Comparison of ENCODE assay signal across 31 cellular contexts in genomic region chr5:65923339-65923738, GRCh38. TPM values are rescaled to one million over a fixed set of nuclear protein-coding genes. Genes with fewer than 3 reads are reported as not detected.
DNase-seq lines count a peak whose midpoint lies in the region; ATAC-seq and TF ChIP-seq lines count a peak whose summit lies in the region.
"Had no signal": no experiment of that assay in that cellular context is flagged by ENCODE, and none has a peak within 500 bp of the region (broad histone marks: within the 10 kb centered on the region; RNA-seq: fewer than 3 reads in every experiment).

No MANE protein-coding gene starts in this region.

- H3K36me3 Mint-ChIP-seq in chondrocyte (ENCODE audit: low read depth) (no peaks in the 10 kb centered on the region), neural progenitor cell (no peaks in the 10 kb centered on the region)

- H3K27me3 ChIP-seq in neural progenitor cell, result peaks cover 10% of the 10 kb centered on the region
- H3K27me3 ChIP-seq: tibial artery had no signal

- H3K4me2 ChIP-seq in neural progenitor cell, result no peak overlapping the region

- H3K4me1 Mint-ChIP-seq in chondrocyte (ENCODE audit: low read depth), result peaks cover 39% of the 10 kb centered on the region
- H3K4me1 Mint-ChIP-seq in neural progenitor cell, result peaks cover 21% of the 10 kb centered on the region

- no peak overlapping the region for H3K4me3 ChIP-seq in neural progenitor cell
- H3K4me3 ChIP-seq: coronary artery, left ventricle myocardium inferior, tibial artery had no signal

- peaks cover 33% of the 10 kb centered on the region for H3K79me2 ChIP-seq in neural progenitor cell (ENCODE audit: low read depth)

- in situ Hi-C loops in ACHN (cut with HindIII; ENCODE audit: low pct_ligation_motif_present, low pct_unique_long_range_greater_than_20kb, low sequenced_read_pairs), result no loop called here

- peaks cover 65% of the 10 kb centered on the region for H3F3A ChIP-seq in neural progenitor cell (ENCODE audit: low read depth)

- no peak overlapping the region for H3K4me3 Mint-ChIP-seq in chondrocyte (ENCODE audit: unreplicated experiment)
- H3K4me3 Mint-ChIP-seq in neural progenitor cell, result peak overlapping the region; percentile 95
- H3K4me3 Mint-ChIP-seq: activated CD8-positive, alpha-beta T cell treated with anti-CD3 and anti-CD28 coated beads, Interleukin-2, amount 10 ng/mL, durations not matched to agents 7 days and 5 days; activated naive CD8-positive, alpha-beta T cell treated with anti-CD3 and anti-CD28 coated beads for 36 hours had no signal

- DNase-seq in ACHN (peak; percentile 33), LoVo (ENCODE audit: low spot score) (peak; percentile 42), chondrocyte (ENCODE audit: low spot score) (no peak), neural progenitor cell (ENCODE audit: low spot score) (peak; percentile 6), NCI-H748 treated with DMSO at 0.1 percent for 48 hours (lab: John Stamatoyannopoulos, UW) (no peak), activated gamma-delta T cell (lab: John Stamatoyannopoulos, UW) (no peak), caudate nucleus (lab: John Stamatoyannopoulos, UW) (no peak)
- DNase-seq: 8988T; activated CD4-positive, alpha-beta T cell treated with anti-CD3 and anti-CD28 coated beads for 4 hours; activated CD8-positive, alpha-beta T cell treated with anti-CD3 and anti-CD28 coated beads, Interleukin-2, amount 10 ng/mL, durations not matched to agents 7 days and 5 days; activated naive CD8-positive, alpha-beta T cell treated with anti-CD3 and anti-CD28 coated beads for 36 hours; anterior cingulate cortex; DMS 273 treated with DMSO at 0.1 percent for 48 hours; EL; Karpas-422; left ventricle myocardium inferior; mesenchymal stem cell; MV-4-11; NCI-H1436 treated with DMSO at 0.1 percent for 48 hours; NCI-H2081 treated with DMSO at 0.1 percent for 48 hours; NCI-H2227 treated with DMSO at 0.1 percent for 48 hours; NCI-H526; SHP77 treated with DMSO at 0.1 percent for 48 hours; stimulated activated CD4-positive, alpha-beta T cell treated with anti-CD3 and anti-CD28 coated beads, Interleukin-4, amount 100 ng/mL, for 1 hour; T-helper 9 cell; tibial artery had no signal

- no peaks in the 10 kb centered on the region for H3K36me3 ChIP-seq in neural progenitor cell
- H3K36me3 ChIP-seq: left ventricle myocardium inferior, tibial artery had no signal

- no peak overlapping the region for H2AFZ ChIP-seq in neural progenitor cell (replicated peaks)

- ATAC-seq in HG03135 (IDR thresholded peaks at IDR 0.05; ENCODE audit: unreplicated experiment), result no peak
- ATAC-seq: activated CD8-positive, alpha-beta T cell treated with anti-CD3 and anti-CD28 coated beads, Interleukin-2, amount 10 ng/mL, durations not matched to agents 7 days and 5 days; sciatic nerve had no signal

- H3K4me1 ChIP-seq in neural progenitor cell, result peaks cover 39% of the 10 kb centered on the region

- H3K27me3 Mint-ChIP-seq in chondrocyte (ENCODE audit: low read depth), result no peaks in the 10 kb centered on the region
- peaks cover 3% of the 10 kb centered on the region for H3K27me3 Mint-ChIP-seq in neural progenitor cell (ENCODE audit: insufficient read depth, low read depth)
- H3K27me3 Mint-ChIP-seq: activated naive CD8-positive, alpha-beta T cell treated with anti-CD3 and anti-CD28 coated beads for 36 hours; progenitor cell of endocrine pancreas had no signal

- H4K20me1 ChIP-seq in neural progenitor cell (ENCODE audit: low read depth), result peaks cover 7% of the 10 kb centered on the region

- no peak for TF ChIP-seq CTCF in chondrocyte (IDR thresholded peaks at IDR 0.05)
- TF ChIP-seq CTCF in neural progenitor cell (IDR thresholded peaks at IDR 0.05), result no peak

- peak overlapping the region; percentile 25 for H3K27ac Mint-ChIP-seq in chondrocyte (ENCODE audit: unreplicated experiment)
- no peak overlapping the region for H3K27ac Mint-ChIP-seq in neural progenitor cell
- H3K27ac Mint-ChIP-seq: activated CD8-positive, alpha-beta T cell treated with anti-CD3 and anti-CD28 coated beads, Interleukin-2, amount 10 ng/mL, durations not matched to agents 7 days and 5 days; activated naive CD8-positive, alpha-beta T cell treated with anti-CD3 and anti-CD28 coated beads for 36 hours; activated T-helper 2 cell treated with anti-CD3 and anti-CD28 coated beads, Interferon-gamma antibody, Interleukin-2, Interleukin-4, amounts not matched to agents 10 μg/mL and 5 μg/mL and 100 μg/mL, durations not matched to agents 14 hours and 24 hours and 36 hours had no signal

- no peaks in the 10 kb centered on the region for H3K9me3 ChIP-seq in neural progenitor cell (ENCODE audit: low read depth)
- H3K9me3 ChIP-seq: left ventricle myocardium inferior, tibial artery had no signal

- H3K27ac ChIP-seq in neural progenitor cell (no peak overlapping the region), caudate nucleus (ENCODE audit: low read depth, low read length) (no peak overlapping the region)
- H3K27ac ChIP-seq: coronary artery, tibial artery had no signal

- H3K9me3 Mint-ChIP-seq in chondrocyte (ENCODE audit: low read depth), result no peaks in the 10 kb centered on the region
- H3K9me3 Mint-ChIP-seq in neural progenitor cell, result no peaks in the 10 kb centered on the region
- H3K9me3 Mint-ChIP-seq: activated naive CD8-positive, alpha-beta T cell treated with anti-CD3 and anti-CD28 coated beads for 36 hours; activated T-helper 2 cell treated with anti-CD3 and anti-CD28 coated beads, Interferon-gamma antibody, Interleukin-2, Interleukin-4, amounts not matched to agents 10 μg/mL and 5 μg/mL and 100 μg/mL, durations not matched to agents 14 hours and 24 hours and 36 hours had no signal

- H3K9ac ChIP-seq in neural progenitor cell, result no peak overlapping the region

RNA-seq across cellular contexts. Expression of gene ERBIN, which starts 3.0 kb away (rescaled TPM):
- total RNA-seq in chondrocyte, result 58.6 to 64.3 TPM (median 63.8 TPM) in 3 replicates
- 46.5 and 77.6 TPM in 2 replicates for total RNA-seq in neural progenitor cell (ENCODE audit: low replicate concordance)

Comparison
In these comparisons a context has a peak if more than half of its experiments do, and no peak if none do; other contexts are left out.
1. DNase-seq: peak in ACHN (single experiment), LoVo (single experiment) and neural progenitor cell (single experiment); none in chondrocyte (single experiment), NCI-H748 treated with DMSO at 0.1 percent for 48 hours (single experiment), activated gamma-delta T cell (single experiment) and caudate nucleus (0 of 61).